In the genomic region with DNA sequence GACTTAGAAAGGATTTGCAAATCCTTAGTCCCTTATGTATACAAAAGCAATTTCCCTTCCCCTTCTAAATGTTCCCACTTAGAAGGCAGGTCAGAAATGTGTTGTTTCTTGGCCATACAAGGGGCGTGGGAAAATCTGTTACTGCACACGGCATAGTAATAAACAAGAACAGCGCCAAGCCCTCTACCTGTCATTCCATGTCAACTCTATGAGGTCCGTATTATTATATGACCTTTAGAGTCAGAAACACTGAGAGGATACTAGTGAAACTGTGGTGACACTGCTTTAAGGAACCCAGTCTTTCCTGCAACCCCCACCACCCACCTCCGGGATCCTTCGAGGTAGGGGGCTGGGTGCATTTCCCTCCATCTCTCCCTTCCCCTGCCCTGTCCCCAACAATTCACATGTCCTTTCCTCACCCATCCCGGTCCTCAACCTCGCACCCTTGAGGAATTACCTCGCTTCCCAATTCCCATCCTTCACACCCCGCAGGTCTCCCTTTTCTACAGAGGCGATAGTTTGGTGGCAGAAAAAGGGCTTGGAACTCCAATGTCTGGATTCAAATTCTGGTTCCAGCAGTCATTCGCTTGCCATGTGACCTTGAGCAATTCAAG, we compare ENCODE assay signal across 8 cellular contexts. TPM values are rescaled to one million over a fixed set of nuclear protein-coding genes. Genes with fewer than 3 reads are reported as not detected.
A peak's percentile ranks its signal among the peaks of the same experiment; 100 is the strongest.
DNase-seq lines count a peak whose midpoint lies in the region; ATAC-seq and TF ChIP-seq lines count a peak whose summit lies in the region.

No MANE protein-coding gene starts in this region.

- H3F3A ChIP-seq in GM23338 (replicated peaks; ENCODE audit: low read depth) = peaks cover 16% of the 10 kb centered on the region

- peaks cover 18% of the 10 kb centered on the region for H3K27me3 Mint-ChIP-seq in GM23338 (ENCODE audit: insufficient read depth, low read depth, poor library complexity)

- TF ChIP-seq CTCF in GM23338 (conservative IDR thresholded peaks at IDR 0.05; ENCODE audit: low read depth in 2 of 2) (no peak), fibroblast of pulmonary artery (IDR thresholded peaks at IDR 0.05; ENCODE audit: low read length, missing control alignments) (no peak)

- peaks cover 9% of the 10 kb centered on the region for H3K4me1 ChIP-seq in GM23338 (ENCODE audit: insufficient read depth)

- H3K9ac ChIP-seq in SK-N-MC (ENCODE audit: insufficient read length) = peak overlapping the region; percentile 82

- peak overlapping the region; percentile 45; the same call in 1 of the 2 replicates for H2AFZ ChIP-seq in GM23338

- H3K36me3 Mint-ChIP-seq in GM23338 (ENCODE audit: low read depth) = peaks cover 8% of the 10 kb centered on the region; the same call in 2 of the 3 replicates

- peak overlapping the region; percentile 94 for H3K4me2 ChIP-seq in GM23338

- H3K36me3 ChIP-seq in GM23338 (ENCODE audit: insufficient read depth) (peaks cover 9% of the 10 kb centered on the region; the same call in 1 of the 2 replicates), SK-N-MC (ENCODE audit: insufficient read depth, low read length) (peaks cover 23% of the 10 kb centered on the region)

- H3K9me3 Mint-ChIP-seq in GM23338 = no peaks in the 10 kb centered on the region

- no peaks in the 10 kb centered on the region for H3K9me2 ChIP-seq in GM23338 (ENCODE audit: insufficient read depth)

- peaks cover 13% of the 10 kb centered on the region for H4K20me1 ChIP-seq in GM23338 (replicated peaks; ENCODE audit: insufficient read depth)

- peaks cover 46% of the 10 kb centered on the region for H3K79me2 ChIP-seq in GM23338 (replicated peaks; ENCODE audit: insufficient read depth)

- DNase-seq in GM23338 (ENCODE audit: low spot score) = no peak
- no peak for DNase-seq in SK-N-MC (ENCODE audit: low read depth, low spot score)
- no peak for DNase-seq in fibroblast of pulmonary artery (ENCODE audit: low read depth)
- DNase-seq in skeletal muscle cell (ENCODE audit: low read depth) = no peak
- DNase-seq in NCI-H2196 (lab: John Stamatoyannopoulos, UW; ENCODE audit: unreplicated experiment) = no peak
- no peak for DNase-seq in activated CD4-positive, CD25-positive, alpha-beta regulatory T cell treated with anti-CD3 and anti-CD28 coated beads, Interleukin-2, amount 50 U/mL, for 72 hours

- peak overlapping the region; percentile 98 for H3K27ac Mint-ChIP-seq in GM23338

- no peaks in the 10 kb centered on the region for H3K27me3 ChIP-seq in GM23338 (ENCODE audit: insufficient read depth)

- peak overlapping the region; percentile 99 for H3K4me3 Mint-ChIP-seq in GM23338

- no peak for ATAC-seq in GM23338
- ATAC-seq in HG02981 (IDR thresholded peaks at IDR 0.05; ENCODE audit: unreplicated experiment) = no peak
- no peak for ATAC-seq in HG02973 (IDR thresholded peaks at IDR 0.05; ENCODE audit: unreplicated experiment)

- H3K27ac ChIP-seq in GM23338 (ENCODE audit: low read depth) (peak overlapping the region; percentile 11; the same call in 1 of the 2 replicates), SK-N-MC (0 out of 2 replicates have a peak overlapping the region, but pooled peaks have one; percentile 16)

- peaks cover 9% of the 10 kb centered on the region; the same call in 2 of the 3 replicates for H3K4me1 Mint-ChIP-seq in GM23338

- H3K4me3 ChIP-seq in GM23338 (peak overlapping the region; percentile 92), SK-N-MC (peak overlapping the region; percentile 97), fibroblast of pulmonary artery (replicated peaks; ENCODE audit: low read depth, low read length) (peak overlapping the region; percentile 99), skeletal muscle cell (ENCODE audit: low read depth, low read length) (peak overlapping the region; percentile 94)

- no peaks in the 10 kb centered on the region for H3K9me3 ChIP-seq in SK-N-MC (ENCODE audit: low read depth, low read length)

TF ChIP-seq in GM23338, 12 proteins besides CTCF, POLR2A, EP300 and RAD21 (continues in another document):
- TF ChIP-seq, protein P1, sequence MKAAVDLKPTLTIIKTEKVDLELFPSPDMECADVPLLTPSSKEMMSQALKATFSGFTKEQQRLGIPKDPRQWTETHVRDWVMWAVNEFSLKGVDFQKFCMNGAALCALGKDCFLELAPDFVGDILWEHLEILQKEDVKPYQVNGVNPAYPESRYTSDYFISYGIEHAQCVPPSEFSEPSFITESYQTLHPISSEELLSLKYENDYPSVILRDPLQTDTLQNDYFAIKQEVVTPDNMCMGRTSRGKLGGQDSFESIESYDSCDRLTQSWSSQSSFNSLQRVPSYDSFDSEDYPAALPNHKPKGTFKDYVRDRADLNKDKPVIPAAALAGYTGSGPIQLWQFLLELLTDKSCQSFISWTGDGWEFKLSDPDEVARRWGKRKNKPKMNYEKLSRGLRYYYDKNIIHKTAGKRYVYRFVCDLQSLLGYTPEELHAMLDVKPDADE (IDR thresholded peaks at IDR 0.05) = no peak
- no peak for TF ChIP-seq NANOG (IDR thresholded peaks at IDR 0.05; ENCODE audit: borderline replicate concordance)
- TF ChIP-seq, protein P2, sequence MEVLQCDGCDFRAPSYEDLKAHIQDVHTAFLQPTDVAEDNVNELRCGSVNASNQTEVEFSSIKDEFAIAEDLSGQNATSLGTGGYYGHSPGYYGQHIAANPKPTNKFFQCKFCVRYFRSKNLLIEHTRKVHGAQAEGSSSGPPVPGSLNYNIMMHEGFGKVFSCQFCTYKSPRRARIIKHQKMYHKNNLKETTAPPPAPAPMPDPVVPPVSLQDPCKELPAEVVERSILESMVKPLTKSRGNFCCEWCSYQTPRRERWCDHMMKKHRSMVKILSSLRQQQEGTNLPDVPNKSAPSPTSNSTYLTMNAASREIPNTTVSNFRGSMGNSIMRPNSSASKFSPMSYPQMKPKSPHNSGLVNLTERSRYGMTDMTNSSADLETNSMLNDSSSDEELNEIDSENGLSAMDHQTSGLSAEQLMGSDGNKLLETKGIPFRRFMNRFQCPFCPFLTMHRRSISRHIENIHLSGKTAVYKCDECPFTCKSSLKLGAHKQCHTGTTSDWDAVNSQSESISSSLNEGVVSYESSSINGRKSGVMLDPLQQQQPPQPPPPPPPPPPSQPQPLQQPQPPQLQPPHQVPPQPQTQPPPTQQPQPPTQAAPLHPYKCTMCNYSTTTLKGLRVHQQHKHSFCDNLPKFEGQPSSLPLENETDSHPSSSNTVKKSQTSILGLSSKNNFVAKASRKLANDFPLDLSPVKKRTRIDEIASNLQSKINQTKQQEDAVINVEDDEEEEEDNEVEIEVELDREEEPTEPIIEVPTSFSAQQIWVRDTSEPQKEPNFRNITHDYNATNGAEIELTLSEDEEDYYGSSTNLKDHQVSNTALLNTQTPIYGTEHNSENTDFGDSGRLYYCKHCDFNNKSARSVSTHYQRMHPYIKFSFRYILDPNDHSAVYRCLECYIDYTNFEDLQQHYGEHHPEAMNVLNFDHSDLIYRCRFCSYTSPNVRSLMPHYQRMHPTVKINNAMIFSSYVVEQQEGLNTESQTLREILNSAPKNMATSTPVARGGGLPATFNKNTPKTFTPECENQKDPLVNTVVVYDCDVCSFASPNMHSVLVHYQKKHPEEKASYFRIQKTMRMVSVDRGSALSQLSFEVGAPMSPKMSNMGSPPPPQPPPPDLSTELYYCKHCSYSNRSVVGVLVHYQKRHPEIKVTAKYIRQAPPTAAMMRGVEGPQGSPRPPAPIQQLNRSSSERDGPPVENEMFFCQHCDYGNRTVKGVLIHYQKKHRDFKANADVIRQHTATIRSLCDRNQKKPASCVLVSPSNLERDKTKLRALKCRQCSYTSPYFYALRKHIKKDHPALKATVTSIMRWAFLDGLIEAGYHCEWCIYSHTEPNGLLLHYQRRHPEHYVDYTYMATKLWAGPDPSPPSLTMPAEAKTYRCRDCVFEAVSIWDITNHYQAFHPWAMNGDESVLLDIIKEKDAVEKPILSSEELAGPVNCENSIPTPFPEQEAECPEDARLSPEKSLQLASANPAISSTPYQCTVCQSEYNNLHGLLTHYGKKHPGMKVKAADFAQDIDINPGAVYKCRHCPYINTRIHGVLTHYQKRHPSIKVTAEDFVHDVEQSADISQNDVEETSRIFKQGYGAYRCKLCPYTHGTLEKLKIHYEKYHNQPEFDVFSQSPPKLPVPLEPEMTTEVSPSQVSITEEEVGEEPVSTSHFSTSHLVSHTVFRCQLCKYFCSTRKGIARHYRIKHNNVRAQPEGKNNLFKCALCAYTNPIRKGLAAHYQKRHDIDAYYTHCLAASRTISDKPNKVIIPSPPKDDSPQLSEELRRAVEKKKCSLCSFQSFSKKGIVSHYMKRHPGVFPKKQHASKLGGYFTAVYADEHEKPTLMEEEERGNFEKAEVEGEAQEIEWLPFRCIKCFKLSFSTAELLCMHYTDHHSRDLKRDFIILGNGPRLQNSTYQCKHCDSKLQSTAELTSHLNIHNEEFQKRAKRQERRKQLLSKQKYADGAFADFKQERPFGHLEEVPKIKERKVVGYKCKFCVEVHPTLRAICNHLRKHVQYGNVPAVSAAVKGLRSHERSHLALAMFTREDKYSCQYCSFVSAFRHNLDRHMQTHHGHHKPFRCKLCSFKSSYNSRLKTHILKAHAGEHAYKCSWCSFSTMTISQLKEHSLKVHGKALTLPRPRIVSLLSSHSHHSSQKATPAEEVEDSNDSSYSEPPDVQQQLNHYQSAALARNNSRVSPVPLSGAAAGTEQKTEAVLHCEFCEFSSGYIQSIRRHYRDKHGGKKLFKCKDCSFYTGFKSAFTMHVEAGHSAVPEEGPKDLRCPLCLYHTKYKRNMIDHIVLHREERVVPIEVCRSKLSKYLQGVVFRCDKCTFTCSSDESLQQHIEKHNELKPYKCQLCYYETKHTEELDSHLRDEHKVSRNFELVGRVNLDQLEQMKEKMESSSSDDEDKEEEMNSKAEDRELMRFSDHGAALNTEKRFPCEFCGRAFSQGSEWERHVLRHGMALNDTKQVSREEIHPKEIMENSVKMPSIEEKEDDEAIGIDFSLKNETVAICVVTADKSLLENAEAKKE (CRISPR knock-in tag; IDR thresholded peaks at IDR 0.05) = no peak
- no peak for TF ChIP-seq JUNB (IDR thresholded peaks at IDR 0.05; ENCODE audit: unreplicated experiment)

RNA-seq across cellular contexts. Expression of a gene that starts 0.7 kb away (rescaled TPM):
- 72.8 and 105 TPM in 2 replicates for total RNA-seq in GM23338 (2014; rRNA removed; shearing (Covaris generic))
- 112 and 121 TPM in 2 replicates for polyA plus RNA-seq in GM23338 (2016; fragmentation: Nextera tagmentation; extraction: Ambion mirVana)

RNA-seq across cellular contexts. Expression of a gene that starts 41.5 kb away (rescaled TPM):
- 83.3 and 87.7 TPM in 2 replicates for total RNA-seq in GM23338 (2014; rRNA removed; shearing (Covaris generic))
- polyA plus RNA-seq in GM23338 (2016; fragmentation: Nextera tagmentation; extraction: Ambion mirVana) = 30.1 and 31.8 TPM in 2 replicates
